ENCODE assay signal across 21 cellular contexts in genomic region chr3:89522168-89522567, GRCh38.
"Had no signal": no experiment of that assay in that cellular context is flagged by ENCODE, and none has a peak within 500 bp of the region (broad histone marks: within the 10 kb centered on the region; RNA-seq: fewer than 3 reads in every experiment).

No MANE protein-coding gene starts in this region.

- H3K79me2 ChIP-seq: hepatocyte had no signal

- H3K4me3 ChIP-seq: dorsolateral prefrontal cortex, gastroesophageal sphincter, heart left ventricle, hepatocyte, lung, prostate gland, right atrium auricular region, sigmoid colon, spleen, thoracic aorta, transverse colon, upper lobe of right lung, uterus had no signal

- H3K36me3 ChIP-seq: gastroesophageal sphincter, heart left ventricle, prostate gland, right atrium auricular region, sigmoid colon, spleen, thoracic aorta, transverse colon, upper lobe of right lung, uterus had no signal

- H3K27ac ChIP-seq: dorsolateral prefrontal cortex, foreskin keratinocyte, gastroesophageal sphincter, hepatocyte, prostate gland, right atrium auricular region, sigmoid colon, spleen, transverse colon, upper lobe of right lung, uterus had no signal

- H3K4me2 ChIP-seq: hepatocyte had no signal

- DNase-seq: cerebellar nuclear complex; dorsolateral prefrontal cortex; effector CD4-positive, alpha-beta T cell; foreskin keratinocyte; heart left ventricle; kidney; naive thymus-derived CD8-positive, alpha-beta T cell; nephron progenitor cell; nucleus accumbens; sigmoid colon; spleen; stimulated activated naive B cell treated with anti-CD40 and anti-IgM and Interleukin-4, amounts not matched to agents 10 μg/mL and 1 μg/mL and 100 μg/mL, for 72 hours; transverse colon; upper lobe of right lung; uterus had no signal

- H3K27me3 ChIP-seq: dorsolateral prefrontal cortex, foreskin keratinocyte, gastroesophageal sphincter, heart left ventricle, hepatocyte, right atrium auricular region, sigmoid colon, spleen, transverse colon, upper lobe of right lung, uterus had no signal

- H2AFZ ChIP-seq: hepatocyte had no signal

- H3K9me3 ChIP-seq: gastroesophageal sphincter, heart left ventricle, prostate gland, right atrium auricular region, sigmoid colon, spleen, thoracic aorta, transverse colon, upper lobe of right lung, uterus had no signal

- H3K4me1 ChIP-seq: foreskin keratinocyte, gastroesophageal sphincter, prostate gland, right atrium auricular region, sigmoid colon, spleen, transverse colon, upper lobe of right lung, uterus had no signal
